ENCODE assay signal across 1 cellular context in the genomic region with DNA sequence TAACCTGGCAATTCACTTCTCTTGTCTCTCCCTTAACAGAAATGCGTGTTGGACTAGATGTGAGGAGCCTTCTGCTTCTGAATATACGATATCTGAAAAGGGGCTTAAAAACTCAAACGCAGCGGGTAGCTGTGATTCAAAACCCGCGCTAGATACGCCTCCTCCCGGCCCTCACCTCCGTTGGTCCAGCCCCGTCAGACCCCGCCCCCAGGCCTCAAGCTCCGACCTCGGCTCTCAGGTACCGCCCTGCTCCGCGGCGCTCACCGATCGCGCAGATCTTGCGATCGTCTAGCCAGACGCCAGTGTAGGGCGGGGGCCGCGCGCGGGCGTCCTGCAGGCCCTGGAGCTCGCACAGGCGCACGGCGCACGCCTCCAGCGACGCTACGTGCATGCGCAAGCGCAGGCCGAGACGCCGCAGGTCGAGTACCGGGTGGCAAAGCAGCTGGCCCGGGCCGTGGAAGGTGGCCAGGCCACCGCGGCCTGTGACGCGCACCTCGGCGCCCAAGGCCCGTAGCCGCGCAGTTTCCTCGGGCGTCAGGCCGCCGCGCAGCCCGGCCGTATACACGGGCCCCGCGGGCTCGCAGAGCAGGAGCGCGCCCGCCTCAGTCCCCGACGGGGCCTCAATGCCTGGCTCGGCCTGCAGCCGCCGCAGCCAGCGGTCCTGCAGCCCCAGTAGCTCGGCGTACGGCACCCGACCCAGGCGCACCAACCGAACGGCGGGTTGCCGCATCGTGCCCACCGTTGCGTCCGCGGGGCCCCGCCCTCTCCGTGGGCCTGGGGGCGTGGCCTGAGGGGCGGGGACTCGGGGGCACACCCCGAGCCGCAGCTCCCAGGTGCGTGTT.
TF ChIP-seq lines count a peak whose summit lies in the region.

A gene (minus strand): TSS at position 751 of the 842 bp plus-strand sequence. CDS start 21 bp downstream, at position 730.

TF ChIP-seq in K562, 482 proteins besides CTCF, POLR2A, EP300 and RAD21 (continued from another document and continues in another):
- TF ChIP-seq, protein P1, sequence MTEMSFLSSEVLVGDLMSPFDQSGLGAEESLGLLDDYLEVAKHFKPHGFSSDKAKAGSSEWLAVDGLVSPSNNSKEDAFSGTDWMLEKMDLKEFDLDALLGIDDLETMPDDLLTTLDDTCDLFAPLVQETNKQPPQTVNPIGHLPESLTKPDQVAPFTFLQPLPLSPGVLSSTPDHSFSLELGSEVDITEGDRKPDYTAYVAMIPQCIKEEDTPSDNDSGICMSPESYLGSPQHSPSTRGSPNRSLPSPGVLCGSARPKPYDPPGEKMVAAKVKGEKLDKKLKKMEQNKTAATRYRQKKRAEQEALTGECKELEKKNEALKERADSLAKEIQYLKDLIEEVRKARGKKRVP (CRISPR knock-in tag; IDR thresholded peaks at IDR 0.05) = no peak
- TF ChIP-seq, protein P2, sequence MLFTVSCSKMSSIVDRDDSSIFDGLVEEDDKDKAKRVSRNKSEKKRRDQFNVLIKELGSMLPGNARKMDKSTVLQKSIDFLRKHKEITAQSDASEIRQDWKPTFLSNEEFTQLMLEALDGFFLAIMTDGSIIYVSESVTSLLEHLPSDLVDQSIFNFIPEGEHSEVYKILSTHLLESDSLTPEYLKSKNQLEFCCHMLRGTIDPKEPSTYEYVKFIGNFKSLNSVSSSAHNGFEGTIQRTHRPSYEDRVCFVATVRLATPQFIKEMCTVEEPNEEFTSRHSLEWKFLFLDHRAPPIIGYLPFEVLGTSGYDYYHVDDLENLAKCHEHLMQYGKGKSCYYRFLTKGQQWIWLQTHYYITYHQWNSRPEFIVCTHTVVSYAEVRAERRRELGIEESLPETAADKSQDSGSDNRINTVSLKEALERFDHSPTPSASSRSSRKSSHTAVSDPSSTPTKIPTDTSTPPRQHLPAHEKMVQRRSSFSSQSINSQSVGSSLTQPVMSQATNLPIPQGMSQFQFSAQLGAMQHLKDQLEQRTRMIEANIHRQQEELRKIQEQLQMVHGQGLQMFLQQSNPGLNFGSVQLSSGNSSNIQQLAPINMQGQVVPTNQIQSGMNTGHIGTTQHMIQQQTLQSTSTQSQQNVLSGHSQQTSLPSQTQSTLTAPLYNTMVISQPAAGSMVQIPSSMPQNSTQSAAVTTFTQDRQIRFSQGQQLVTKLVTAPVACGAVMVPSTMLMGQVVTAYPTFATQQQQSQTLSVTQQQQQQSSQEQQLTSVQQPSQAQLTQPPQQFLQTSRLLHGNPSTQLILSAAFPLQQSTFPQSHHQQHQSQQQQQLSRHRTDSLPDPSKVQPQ (CRISPR knock-in tag; IDR thresholded peaks at IDR 0.05; ENCODE audit: borderline replicate concordance) = no peak
- TF ChIP-seq, protein P3, sequence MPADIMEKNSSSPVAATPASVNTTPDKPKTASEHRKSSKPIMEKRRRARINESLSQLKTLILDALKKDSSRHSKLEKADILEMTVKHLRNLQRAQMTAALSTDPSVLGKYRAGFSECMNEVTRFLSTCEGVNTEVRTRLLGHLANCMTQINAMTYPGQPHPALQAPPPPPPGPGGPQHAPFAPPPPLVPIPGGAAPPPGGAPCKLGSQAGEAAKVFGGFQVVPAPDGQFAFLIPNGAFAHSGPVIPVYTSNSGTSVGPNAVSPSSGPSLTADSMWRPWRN (IDR thresholded peaks at IDR 0.05; ENCODE audit: low read depth) = no peak
- TF ChIP-seq NUFIP1 (IDR thresholded peaks at IDR 0.05; ENCODE audit: partially characterized antibody) (no peak), CREBBP (IDR thresholded peaks at IDR 0.05; ENCODE audit: low read depth, low read length) (no peak), HOXB6 (CRISPR knock-in tag; IDR thresholded peaks at IDR 0.05; ENCODE audit: borderline replicate concordance) (no peak), ETV1 (tag; conservative IDR thresholded peaks at IDR 0.05; ENCODE audit: low read depth) (no peak), ZNF79 (CRISPR knock-in tag; IDR thresholded peaks at IDR 0.05; ENCODE audit: low read depth) (no peak), ZC3H8 (IDR thresholded peaks at IDR 0.05) (no peak), RB1 (IDR thresholded peaks at IDR 0.05; ENCODE audit: low read depth) (peak; percentile 56), ZNF830 (CRISPR knock-in tag; IDR thresholded peaks at IDR 0.05) (no peak), ESRRA (IDR thresholded peaks at IDR 0.05; ENCODE audit: borderline replicate concordance, low read depth) (peak; percentile 51; the same call in 1 of the 2 replicates), DDX20 (tag; IDR thresholded peaks at IDR 0.05; ENCODE audit: low read depth) (no peak), GTF2A2 (tag; IDR thresholded peaks at IDR 0.05) (no peak), MIER1 (IDR thresholded peaks at IDR 0.05; ENCODE audit: low read depth) (no peak), BRD9 (IDR thresholded peaks at IDR 0.05; ENCODE audit: low read depth, partially characterized antibody) (no peak), PCBP1 (IDR thresholded peaks at IDR 0.05; ENCODE audit: low read depth, low read length, poor library complexity, severe bottlenecking) (no peak), EWSR1 (IDR thresholded peaks at IDR 0.05; ENCODE audit: borderline replicate concordance, low read depth, partially characterized antibody) (no peak), DPF2 (IDR thresholded peaks at IDR 0.05) (no peak; the same call in none of the 2 replicates), POU5F1 (IDR thresholded peaks at IDR 0.05; ENCODE audit: borderline replicate concordance, low read depth, low read length, partially characterized antibody) (peak; percentile 73), HLTF (IDR thresholded peaks at IDR 0.05) (no peak), ESRRB (CRISPR knock-in tag; IDR thresholded peaks at IDR 0.05; ENCODE audit: borderline replicate concordance) (no peak), ZNF583 (CRISPR knock-in tag; IDR thresholded peaks at IDR 0.05) (no peak), ZNF584 (CRISPR knock-in tag; IDR thresholded peaks at IDR 0.05; ENCODE audit: low read depth) (no peak), ZNF589 (CRISPR knock-in tag; IDR thresholded peaks at IDR 0.05; ENCODE audit: low read depth) (no peak), SREBF2 (CRISPR knock-in tag; IDR thresholded peaks at IDR 0.05) (no peak), TGIF2 (CRISPR knock-in tag; IDR thresholded peaks at IDR 0.05) (no peak; the same call in 1 of the 2 replicates), POLR3G (IDR thresholded peaks at IDR 0.05; ENCODE audit: extremely low read depth, insufficient read length, insufficient replicate concordance) (no peak), NCOA2 (IDR thresholded peaks at IDR 0.05; ENCODE audit: partially characterized antibody in 2 of 2) (no peak), YY1 (IDR thresholded peaks at IDR 0.05; ENCODE audit: borderline replicate concordance in 1 of 3, control insufficient read depth in 1 of 3, extremely low read depth in 1 of 3, insufficient read depth in 3 of 3, insufficient read length in 1 of 3, insufficient replicate concordance in 2 of 3, low read depth in 1 of 3, low read length in 2 of 3) (peak in 1 of 3 experiments; percentile 18), SIN3A (IDR thresholded peaks at IDR 0.05; ENCODE audit: borderline replicate concordance in 2 of 2, control insufficient read depth in 1 of 2, low read depth in 2 of 2, low read length in 2 of 2) (peak in 1 of 2 experiments; percentile 59; a peak in 2 of 4 replicates), SNIP1 (IDR thresholded peaks at IDR 0.05; ENCODE audit: low read depth) (no peak), PHF8 (IDR thresholded peaks at IDR 0.05; ENCODE audit: borderline replicate concordance, low read length) (peak; percentile 97)
- TF ChIP-seq, protein P4, sequence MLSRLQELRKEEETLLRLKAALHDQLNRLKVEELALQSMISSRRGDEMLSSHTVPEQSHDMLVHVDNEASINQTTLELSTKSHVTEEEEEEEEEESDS (CRISPR knock-in tag; IDR thresholded peaks at IDR 0.05) = no peak
- TF ChIP-seq, protein P5, sequence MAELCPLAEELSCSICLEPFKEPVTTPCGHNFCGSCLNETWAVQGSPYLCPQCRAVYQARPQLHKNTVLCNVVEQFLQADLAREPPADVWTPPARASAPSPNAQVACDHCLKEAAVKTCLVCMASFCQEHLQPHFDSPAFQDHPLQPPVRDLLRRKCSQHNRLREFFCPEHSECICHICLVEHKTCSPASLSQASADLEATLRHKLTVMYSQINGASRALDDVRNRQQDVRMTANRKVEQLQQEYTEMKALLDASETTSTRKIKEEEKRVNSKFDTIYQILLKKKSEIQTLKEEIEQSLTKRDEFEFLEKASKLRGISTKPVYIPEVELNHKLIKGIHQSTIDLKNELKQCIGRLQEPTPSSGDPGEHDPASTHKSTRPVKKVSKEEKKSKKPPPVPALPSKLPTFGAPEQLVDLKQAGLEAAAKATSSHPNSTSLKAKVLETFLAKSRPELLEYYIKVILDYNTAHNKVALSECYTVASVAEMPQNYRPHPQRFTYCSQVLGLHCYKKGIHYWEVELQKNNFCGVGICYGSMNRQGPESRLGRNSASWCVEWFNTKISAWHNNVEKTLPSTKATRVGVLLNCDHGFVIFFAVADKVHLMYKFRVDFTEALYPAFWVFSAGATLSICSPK (IDR thresholded peaks at IDR 0.05; ENCODE audit: borderline replicate concordance) = no peak
- TF ChIP-seq, protein P6, sequence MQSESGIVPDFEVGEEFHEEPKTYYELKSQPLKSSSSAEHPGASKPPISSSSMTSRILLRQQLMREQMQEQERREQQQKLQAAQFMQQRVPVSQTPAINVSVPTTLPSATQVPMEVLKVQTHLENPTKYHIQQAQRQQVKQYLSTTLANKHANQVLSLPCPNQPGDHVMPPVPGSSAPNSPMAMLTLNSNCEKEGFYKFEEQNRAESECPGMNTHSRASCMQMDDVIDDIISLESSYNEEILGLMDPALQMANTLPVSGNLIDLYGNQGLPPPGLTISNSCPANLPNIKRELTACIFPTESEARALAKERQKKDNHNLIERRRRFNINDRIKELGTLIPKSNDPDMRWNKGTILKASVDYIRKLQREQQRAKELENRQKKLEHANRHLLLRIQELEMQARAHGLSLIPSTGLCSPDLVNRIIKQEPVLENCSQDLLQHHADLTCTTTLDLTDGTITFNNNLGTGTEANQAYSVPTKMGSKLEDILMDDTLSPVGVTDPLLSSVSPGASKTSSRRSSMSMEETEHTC (IDR thresholded peaks at IDR 0.05) = no peak
- TF ChIP-seq, protein P7, sequence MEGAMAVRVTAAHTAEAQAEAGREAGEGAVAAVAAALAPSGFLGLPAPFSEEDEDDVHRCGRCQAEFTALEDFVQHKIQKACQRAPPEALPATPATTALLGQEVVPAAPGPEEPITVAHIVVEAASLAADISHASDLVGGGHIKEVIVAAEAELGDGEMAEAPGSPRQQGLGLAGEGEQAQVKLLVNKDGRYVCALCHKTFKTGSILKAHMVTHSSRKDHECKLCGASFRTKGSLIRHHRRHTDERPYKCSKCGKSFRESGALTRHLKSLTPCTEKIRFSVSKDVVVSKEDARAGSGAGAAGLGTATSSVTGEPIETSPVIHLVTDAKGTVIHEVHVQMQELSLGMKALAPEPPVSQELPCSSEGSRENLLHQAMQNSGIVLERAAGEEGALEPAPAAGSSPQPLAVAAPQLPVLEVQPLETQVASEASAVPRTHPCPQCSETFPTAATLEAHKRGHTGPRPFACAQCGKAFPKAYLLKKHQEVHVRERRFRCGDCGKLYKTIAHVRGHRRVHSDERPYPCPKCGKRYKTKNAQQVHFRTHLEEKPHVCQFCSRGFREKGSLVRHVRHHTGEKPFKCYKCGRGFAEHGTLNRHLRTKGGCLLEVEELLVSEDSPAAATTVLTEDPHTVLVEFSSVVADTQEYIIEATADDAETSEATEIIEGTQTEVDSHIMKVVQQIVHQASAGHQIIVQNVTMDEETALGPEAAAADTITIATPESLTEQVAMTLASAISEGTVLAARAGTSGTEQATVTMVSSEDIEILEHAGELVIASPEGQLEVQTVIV (CRISPR knock-in tag; IDR thresholded peaks at IDR 0.05; ENCODE audit: borderline replicate concordance) = no peak
- TF ChIP-seq, protein P8, sequence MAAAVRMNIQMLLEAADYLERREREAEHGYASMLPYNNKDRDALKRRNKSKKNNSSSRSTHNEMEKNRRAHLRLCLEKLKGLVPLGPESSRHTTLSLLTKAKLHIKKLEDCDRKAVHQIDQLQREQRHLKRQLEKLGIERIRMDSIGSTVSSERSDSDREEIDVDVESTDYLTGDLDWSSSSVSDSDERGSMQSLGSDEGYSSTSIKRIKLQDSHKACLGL (CRISPR knock-in tag; IDR thresholded peaks at IDR 0.05; ENCODE audit: borderline replicate concordance, poor library complexity, severe bottlenecking) = no peak
- TF ChIP-seq, protein P9, sequence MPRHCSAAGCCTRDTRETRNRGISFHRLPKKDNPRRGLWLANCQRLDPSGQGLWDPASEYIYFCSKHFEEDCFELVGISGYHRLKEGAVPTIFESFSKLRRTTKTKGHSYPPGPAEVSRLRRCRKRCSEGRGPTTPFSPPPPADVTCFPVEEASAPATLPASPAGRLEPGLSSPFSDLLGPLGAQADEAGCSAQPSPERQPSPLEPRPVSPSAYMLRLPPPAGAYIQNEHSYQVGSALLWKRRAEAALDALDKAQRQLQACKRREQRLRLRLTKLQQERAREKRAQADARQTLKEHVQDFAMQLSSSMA (CRISPR knock-in tag; IDR thresholded peaks at IDR 0.05) = peak; percentile 80; the same call in 1 of the 2 replicates
- TF ChIP-seq, protein P10, sequence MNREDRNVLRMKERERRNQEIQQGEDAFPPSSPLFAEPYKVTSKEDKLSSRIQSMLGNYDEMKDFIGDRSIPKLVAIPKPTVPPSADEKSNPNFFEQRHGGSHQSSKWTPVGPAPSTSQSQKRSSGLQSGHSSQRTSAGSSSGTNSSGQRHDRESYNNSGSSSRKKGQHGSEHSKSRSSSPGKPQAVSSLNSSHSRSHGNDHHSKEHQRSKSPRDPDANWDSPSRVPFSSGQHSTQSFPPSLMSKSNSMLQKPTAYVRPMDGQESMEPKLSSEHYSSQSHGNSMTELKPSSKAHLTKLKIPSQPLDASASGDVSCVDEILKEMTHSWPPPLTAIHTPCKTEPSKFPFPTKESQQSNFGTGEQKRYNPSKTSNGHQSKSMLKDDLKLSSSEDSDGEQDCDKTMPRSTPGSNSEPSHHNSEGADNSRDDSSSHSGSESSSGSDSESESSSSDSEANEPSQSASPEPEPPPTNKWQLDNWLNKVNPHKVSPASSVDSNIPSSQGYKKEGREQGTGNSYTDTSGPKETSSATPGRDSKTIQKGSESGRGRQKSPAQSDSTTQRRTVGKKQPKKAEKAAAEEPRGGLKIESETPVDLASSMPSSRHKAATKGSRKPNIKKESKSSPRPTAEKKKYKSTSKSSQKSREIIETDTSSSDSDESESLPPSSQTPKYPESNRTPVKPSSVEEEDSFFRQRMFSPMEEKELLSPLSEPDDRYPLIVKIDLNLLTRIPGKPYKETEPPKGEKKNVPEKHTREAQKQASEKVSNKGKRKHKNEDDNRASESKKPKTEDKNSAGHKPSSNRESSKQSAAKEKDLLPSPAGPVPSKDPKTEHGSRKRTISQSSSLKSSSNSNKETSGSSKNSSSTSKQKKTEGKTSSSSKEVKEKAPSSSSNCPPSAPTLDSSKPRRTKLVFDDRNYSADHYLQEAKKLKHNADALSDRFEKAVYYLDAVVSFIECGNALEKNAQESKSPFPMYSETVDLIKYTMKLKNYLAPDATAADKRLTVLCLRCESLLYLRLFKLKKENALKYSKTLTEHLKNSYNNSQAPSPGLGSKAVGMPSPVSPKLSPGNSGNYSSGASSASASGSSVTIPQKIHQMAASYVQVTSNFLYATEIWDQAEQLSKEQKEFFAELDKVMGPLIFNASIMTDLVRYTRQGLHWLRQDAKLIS (CRISPR knock-in tag; IDR thresholded peaks at IDR 0.05) = peak; percentile 56
